ENCODE assay signal across 8 cellular contexts in genomic region chr7:129367700-129368388, GRCh38.
DNase-seq lines count a peak whose midpoint lies in the region; ATAC-seq and TF ChIP-seq lines count a peak whose summit lies in the region.

No MANE protein-coding gene starts in this region.

- H3K27ac ChIP-seq in ascending aorta (no peak overlapping the region), right atrium auricular region (no peak overlapping the region), vagina (no peak overlapping the region)

- H3K9me3 ChIP-seq in ascending aorta (no peaks in the 10 kb centered on the region), right atrium auricular region (no peaks in the 10 kb centered on the region), vagina (no peaks in the 10 kb centered on the region)

- TF ChIP-seq POLR2A in vagina (IDR thresholded peaks at IDR 0.05) = no peak

- intact Hi-C loops in ascending aorta (cut with DNase I) = loop anchor here (1.0 to 10.0 kb wide), 3 partner anchors 104 to 457 kb away; no protein-coding TSS in a partner anchor
- intact Hi-C loops in vagina (cut with DNase I) = loop anchor here (10.0 kb wide), 1 partner anchor 97 kb away; no protein-coding TSS in a partner anchor

- CTCF ChIA-PET in GM10248 (lab: Yijun Ruan, JAX) = interaction anchor here (0.7 to 17.8 kb wide), 76 partner anchors 10 to 649 kb away, joined by 3 to 255 read pairs (median 5); partner anchors contain the start of genes AHCYL2, NRF1 and STRIP2

- H3K27me3 ChIP-seq in ascending aorta = no peaks in the 10 kb centered on the region
- no peaks in the 10 kb centered on the region for H3K27me3 ChIP-seq in right atrium auricular region
- H3K27me3 ChIP-seq in vagina = no peaks in the 10 kb centered on the region

- H3K36me3 ChIP-seq in ascending aorta (no peaks in the 10 kb centered on the region), right atrium auricular region (no peaks in the 10 kb centered on the region), vagina (no peaks in the 10 kb centered on the region)

- H3K4me3 ChIP-seq in ascending aorta (peak overlapping the region in 1 of 2 donors; percentile 33), right atrium auricular region (peak overlapping the region in 1 of 2 donors; percentile 11), vagina (no peak overlapping the region)

- DNase-seq in GM10248 (ENCODE audit: extremely low spot score) (peak; percentile 75), NCI-H1105 treated with DMSO at 0.1 percent for 48 hours (lab: John Stamatoyannopoulos, UW) (peak; percentile 64), T-helper 2 cell (peak; percentile 41 to 85 (median 61)), ascending aorta (ENCODE audit: low spot score in 2 of 2) (peak; percentile 12 to 74), right atrium auricular region (ENCODE audit: low spot score) (peak; percentile 80), putamen (ENCODE audit: low spot score) (peak; percentile 80), vagina (ENCODE audit: extremely low spot score in 2 of 2) (no peak)

- TF ChIP-seq CTCF in GM10248 (IDR thresholded peaks at IDR 0.05; ENCODE audit: control extremely low read depth, extremely low read depth, low read depth, missing control alignments) (peak; percentile 93), ascending aorta (IDR thresholded peaks at IDR 0.05) (peak; percentile 70 to 87 (median 81)), right atrium auricular region (IDR thresholded peaks at IDR 0.05) (peak; percentile 79 to 91), vagina (IDR thresholded peaks at IDR 0.05) (peak; percentile 71 to 85 (median 77))

- peak; percentile 47 for ATAC-seq in HG02588 (IDR thresholded peaks at IDR 0.05; ENCODE audit: unreplicated experiment)

- H3K4me1 ChIP-seq in ascending aorta (no peaks in the 10 kb centered on the region), right atrium auricular region (peaks cover 0 to 9% of the 10 kb centered on the region in 2 donors), vagina (peaks cover 17% of the 10 kb centered on the region)

- POLR2A ChIA-PET in GM10248 (lab: Yijun Ruan, JAX) = interaction anchor here (0.6 kb wide), 1 partner anchor 101 kb away, joined by 3 read pairs; no protein-coding TSS in a partner anchor

Comparison
In these comparisons a context has a peak if more than half of its experiments do, and no peak if none do; other contexts are left out.
1. DNase-seq: peak in GM10248 (single experiment), NCI-H1105 treated with DMSO at 0.1 percent for 48 hours (single experiment), T-helper 2 cell (5 of 5), ascending aorta (2 of 2), right atrium auricular region (single experiment) and putamen (single experiment); none in vagina (0 of 2).
2. Peak in every context shown above with its lines, with median percentiles within 50 percentile points of each other: CTCF ChIP-seq.